ENCODE assay signal across 8 cellular contexts in genomic region chr3:10008588-10009344, GRCh38. TPM values are rescaled to one million over a fixed set of nuclear protein-coding genes. Genes with fewer than 3 reads are reported as not detected.
DNase-seq lines count a peak whose midpoint lies in the region; ATAC-seq lines count a peak whose summit lies in the region.

No MANE protein-coding gene starts in this region.

- DNase-seq in SIG-M5 treated with dmso at 0.1 percent for 504 hours (lab: John Stamatoyannopoulos, UW; ENCODE audit: unreplicated experiment) (peak; percentile 68), SIG-M5 (lab: John Stamatoyannopoulos, UW) (no peak), OCI-M1 (lab: John Stamatoyannopoulos, UW) (peak; percentile 93), activated T-helper 1 cell treated with Interleukin-2 at 50 U/mL for 16 hours (ENCODE audit: low read depth) (peak; percentile 52), fibroblast of gingiva (ENCODE audit: low read depth) (peak; percentile 62), myocyte (ENCODE audit: low read depth) (peak; percentile 76)
- peak; percentile 57 for DNase-seq in stimulated activated CD8-positive, alpha-beta memory T cell treated with anti-CD3 and anti-CD28 coated beads, Interleukin-7, amount 100 ng/mL, for 24 hours (ENCODE audit: low read depth)

- peak; percentile 68 for ATAC-seq in HG03135 (IDR thresholded peaks at IDR 0.05; ENCODE audit: unreplicated experiment)

RNA-seq across cellular contexts. Expression of gene FANCD2, which starts 17.5 kb away (rescaled TPM):
- total RNA-seq in myocyte, result 0.51 and 1.6 TPM in 2 replicates
- polyA plus RNA-seq in myocyte (2012), result 1.1 TPM

RNA-seq across cellular contexts. Expression of gene EMC3, which starts 22.1 kb away (rescaled TPM):
- total RNA-seq in myocyte, result 66.2 and 96.0 TPM in 2 replicates
- 101 TPM for polyA plus RNA-seq in myocyte (2012)

RNA-seq across cellular contexts. Expression of gene PRRT3, which starts 56.6 kb away (rescaled TPM):
- 1.1 and 1.3 TPM in 2 replicates for total RNA-seq in myocyte
- 3.5 TPM for polyA plus RNA-seq in myocyte (2012)
